In genomic region chr11:18299724-18300123, GRCh38 we compare ENCODE assay signal across 25 cellular contexts. TPM values are rescaled to one million over a fixed set of nuclear protein-coding genes. Genes with fewer than 3 reads are reported as not detected.
"Had no signal": no experiment of that assay in that cellular context is flagged by ENCODE, and none has a peak within 500 bp of the region (broad histone marks: within the 10 kb centered on the region; RNA-seq: fewer than 3 reads in every experiment).

No MANE protein-coding gene starts in this region.

- H3K27me3 ChIP-seq: dorsolateral prefrontal cortex, hepatocyte, neutrophil, spleen, testis, tibial nerve had no signal

- H3K4me1 Mint-ChIP-seq: stimulated activated naive CD8-positive, alpha-beta T cell treated with anti-CD3 and anti-CD28 coated beads, Interleukin-15, amount 100 ng/mL, for 72 hours had no signal

- DNase-seq: dorsolateral prefrontal cortex; effector CD8-positive, alpha-beta T cell; foreskin melanocyte; head of caudate nucleus; kidney; left colon; mesendoderm; naive thymus-derived CD4-positive, alpha-beta T cell; spleen; stimulated activated CD4-positive, alpha-beta T cell treated with anti-CD3 and anti-CD28 coated beads, Interleukin-15, amount 100 ng/mL, for 24 hours; stimulated activated CD4-positive, alpha-beta T cell treated with anti-CD3 and anti-CD28 coated beads, Interleukin-1b, Interleukin-23, amount 100 ng/mL, for 48 hours; stimulated activated CD4-positive, alpha-beta T cell treated with anti-CD3 and anti-CD28 coated beads, Interleukin-4, amount 100 ng/mL, for 24 hours; stimulated activated naive CD8-positive, alpha-beta T cell treated with anti-CD3 and anti-CD28 coated beads, Interleukin-15, amount 100 ng/mL, for 72 hours; testis had no signal

- H3K4me3 ChIP-seq: coronary artery, dorsolateral prefrontal cortex, hepatocyte, spleen, testis, tibial nerve had no signal

- ATAC-seq: left colon; naive thymus-derived CD4-positive, alpha-beta T cell; sciatic nerve; stimulated activated memory B cell treated with anti-CD40 and anti-IgM and Interleukin-4, amounts not matched to agents 10 μg/mL and 1 μg/mL and 100 μg/mL, for 72 hours; stimulated activated naive CD8-positive, alpha-beta T cell treated with anti-CD3 and anti-CD28 coated beads, Interleukin-15, amount 100 ng/mL, for 72 hours had no signal

- H3K9me3 ChIP-seq: neutrophil, spleen, testis, tibial nerve had no signal

- H3K9me3 Mint-ChIP-seq: naive thymus-derived CD4-positive, alpha-beta T cell; stimulated activated memory B cell treated with anti-CD40 and anti-IgM and Interleukin-4, amounts not matched to agents 10 μg/mL and 1 μg/mL and 100 μg/mL, for 72 hours; stimulated activated naive CD8-positive, alpha-beta T cell treated with anti-CD3 and anti-CD28 coated beads, Interleukin-15, amount 100 ng/mL, for 72 hours had no signal

- H3K27ac ChIP-seq: coronary artery, hepatocyte, neutrophil, tibial nerve had no signal

- H3K4me3 Mint-ChIP-seq: naive thymus-derived CD4-positive, alpha-beta T cell; stimulated activated memory B cell treated with anti-CD40 and anti-IgM and Interleukin-4, amounts not matched to agents 10 μg/mL and 1 μg/mL and 100 μg/mL, for 72 hours; stimulated activated naive CD8-positive, alpha-beta T cell treated with anti-CD3 and anti-CD28 coated beads, Interleukin-15, amount 100 ng/mL, for 72 hours had no signal

- H3K4me1 ChIP-seq: spleen had no signal

- H3K27me3 Mint-ChIP-seq: naive thymus-derived CD4-positive, alpha-beta T cell; stimulated activated memory B cell treated with anti-CD40 and anti-IgM and Interleukin-4, amounts not matched to agents 10 μg/mL and 1 μg/mL and 100 μg/mL, for 72 hours; stimulated activated naive CD8-positive, alpha-beta T cell treated with anti-CD3 and anti-CD28 coated beads, Interleukin-15, amount 100 ng/mL, for 72 hours had no signal

- H3K27ac Mint-ChIP-seq: naive thymus-derived CD4-positive, alpha-beta T cell; stimulated activated memory B cell treated with anti-CD40 and anti-IgM and Interleukin-4, amounts not matched to agents 10 μg/mL and 1 μg/mL and 100 μg/mL, for 72 hours had no signal

RNA-seq across cellular contexts. Expression of gene SAA1, which starts 33.7 kb away (rescaled TPM):
- total RNA-seq: lung microvascular endothelial cell; naive thymus-derived CD4-positive, alpha-beta T cell; osteoblast; pulmonary artery endothelial cell; skeletal muscle tissue; testis had no signal
- polyA plus RNA-seq: naive thymus-derived CD4-positive, alpha-beta T cell; neural cell had no signal

RNA-seq across cellular contexts. Expression of gene SAA2, which starts 51.3 kb away (rescaled TPM):
- total RNA-seq: lung microvascular endothelial cell; naive thymus-derived CD4-positive, alpha-beta T cell; pulmonary artery endothelial cell; skeletal muscle tissue had no signal
- polyA plus RNA-seq: naive thymus-derived CD4-positive, alpha-beta T cell; neural cell had no signal
